In the genomic region with DNA sequence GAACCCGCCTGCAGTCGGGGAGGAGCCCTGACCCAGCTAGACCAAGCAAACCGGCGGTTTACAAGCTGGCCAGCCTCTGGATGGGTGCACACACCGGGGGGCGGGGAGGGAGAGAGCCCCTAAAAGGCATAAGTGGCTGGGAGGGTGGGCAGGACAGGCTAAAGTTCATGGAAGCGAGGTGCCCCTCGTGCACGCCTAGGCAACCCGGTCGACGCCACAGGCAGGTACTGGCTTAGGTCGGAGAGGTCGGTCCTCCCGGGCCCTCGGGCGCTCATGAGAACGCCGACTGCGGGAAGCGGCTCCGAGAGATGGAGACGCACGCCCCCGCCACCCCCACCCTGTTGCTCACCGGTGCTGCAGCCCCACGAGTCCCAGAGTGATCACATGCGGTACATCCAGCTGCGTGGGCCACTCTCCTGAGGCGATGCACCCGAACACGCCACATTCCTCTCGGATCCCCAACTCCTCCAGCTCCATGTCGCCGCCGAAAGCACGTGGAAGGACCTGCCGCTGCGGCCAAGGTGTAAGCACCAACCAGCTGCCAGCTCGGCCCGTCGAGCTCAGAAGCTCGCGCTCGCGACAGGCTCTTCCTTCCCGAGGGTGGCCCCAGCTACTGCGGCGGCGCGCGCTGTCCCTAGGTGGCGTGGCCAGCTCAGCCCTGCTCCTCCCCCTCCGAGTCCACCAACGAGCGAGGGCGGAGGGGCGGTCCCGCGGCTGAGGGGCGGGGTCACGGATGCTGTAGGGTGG, we compare ENCODE assay signal across 8 cellular contexts. TPM values are rescaled to one million over a fixed set of nuclear protein-coding genes. Genes with fewer than 3 reads are reported as not detected.
A peak's percentile ranks its signal among the peaks of the same experiment; 100 is the strongest.
DNase-seq lines count a peak whose midpoint lies in the region; ATAC-seq, FAIRE-seq and TF ChIP-seq lines count a peak whose summit lies in the region.

Gene PPAT, minus strand, starts transcription at position 615 of the 747 bp plus-strand sequence. Its CDS starts 138 bp downstream, at position 477.

- TF ChIP-seq CTCF in WI38 (IDR thresholded peaks at IDR 0.05; ENCODE audit: low read depth, low read length) = no peak
- TF ChIP-seq CTCF in bronchial epithelial cell (IDR thresholded peaks at IDR 0.05; ENCODE audit: insufficient read depth, low read length, severe bottlenecking) = peak; percentile 21

- H3K36me3 ChIP-seq in bronchial epithelial cell (ENCODE audit: control insufficient read depth, insufficient read depth, low read length) = no peaks in the 10 kb centered on the region

- ATAC-seq in GM18867 (IDR thresholded peaks at IDR 0.05; ENCODE audit: unreplicated experiment) (peak; percentile 77), HG03103 (IDR thresholded peaks at IDR 0.05; ENCODE audit: low read depth, unreplicated experiment) (peak; percentile 72)

- FAIRE-seq in bronchial epithelial cell (lab: Jason Lieb, UNC) = no peak

- in situ Hi-C loops in ACHN (cut with HindIII; ENCODE audit: low pct_ligation_motif_present, low pct_unique_long_range_greater_than_20kb, low sequenced_read_pairs) = no loop called here

- no peaks in the 10 kb centered on the region for H3K27me3 ChIP-seq in bronchial epithelial cell (ENCODE audit: control insufficient read depth, insufficient read depth, low read length)

- DNase-seq in ACHN (peak; percentile 95), NCI-H2227 treated with DMSO at 0.1 percent for 48 hours (lab: John Stamatoyannopoulos, UW) (peak; percentile 97), bronchial epithelial cell (ENCODE audit: low read depth) (peak; percentile 93), iPS-NIHi11 (ENCODE audit: low spot score) (peak; percentile 95)
- DNase-seq in stimulated activated CD4-positive, alpha-beta T cell treated with anti-CD3 and anti-CD28 coated beads, Interleukin-12 subunit alpha, Interleukin-12 subunit beta, amount 100 ng/mL, for 24 hours (ENCODE audit: low read depth in 2 of 2) = peak; percentile 96 to 99

- H3K4me3 ChIP-seq in WI38 (ENCODE audit: low read depth, low read length) = peak within 1 kb of the TSS; percentile 83
- H3K4me3 ChIP-seq in bronchial epithelial cell (ENCODE audit: low read depth, low read length) = peak within 1 kb of the TSS; percentile 89

RNA-seq across cellular contexts. Expression of gene PPAT, which starts in this region (rescaled TPM):
- total RNA-seq in bronchial epithelial cell = 17.4 and 33.2 TPM in 2 replicates

Comparison
In these comparisons a context has a peak if more than half of its experiments do, and no peak if none do; other contexts are left out.
1. Peak in every context shown above with its lines: DNase-seq, ATAC-seq and H3K4me3 ChIP-seq.